13 cellular contexts compared by ENCODE assay signal in genomic region chr1:156262461-156263287, GRCh38. TPM values are rescaled to one million over a fixed set of nuclear protein-coding genes. Genes with fewer than 3 reads are reported as not detected.
DNase-seq lines count a peak whose midpoint lies in the region; ATAC-seq, FAIRE-seq and TF ChIP-seq lines count a peak whose summit lies in the region.
"Had no signal": no experiment of that assay in that cellular context is flagged by ENCODE, and none has a peak within 500 bp of the region (broad histone marks: within the 10 kb centered on the region; RNA-seq: fewer than 3 reads in every experiment).

No MANE protein-coding gene starts in this region.

- peaks cover 0 to 1% (median 0%) of the 10 kb centered on the region in 7 donors for H3K9me3 Mint-ChIP-seq in CD4-positive, CD25-positive, alpha-beta regulatory T cell

- no peak overlapping the region for H3K4me2 ChIP-seq in K562 (ENCODE audit: insufficient read depth, low read length)

- no peak for FAIRE-seq in K562 (lab: Jason Lieb, UNC)
- FAIRE-seq: endometrium had no signal

- H2AFZ ChIP-seq in K562 (ENCODE audit: low read depth, low read length), result no peak overlapping the region

- no peaks in the 10 kb centered on the region for H3K4me1 ChIP-seq in CD4-positive, CD25-positive, alpha-beta regulatory T cell (ENCODE audit: control insufficient read depth, insufficient read depth, low read length, poor library complexity, severe bottlenecking)
- H3K4me1 ChIP-seq in K562 (replicated peaks in 1 of 2; ENCODE audit: control insufficient read depth in 2 of 2, insufficient read depth in 2 of 2, low read length in 2 of 2) (peaks cover 3 to 6% of the 10 kb centered on the region in 2 experiments; a peak in 4 of 5 replicates), left lung (no peaks in the 10 kb centered on the region)

- H3K9me1 ChIP-seq in K562 (ENCODE audit: control insufficient read depth, insufficient read depth, low read length), result no peaks in the 10 kb centered on the region

- peak overlapping the region in 1 of 2 experiments; percentile 49; a peak in 1 of 4 replicates for H3K9ac ChIP-seq in K562 (ENCODE audit: insufficient read depth in 1 of 2, low read depth in 2 of 2, low read length in 2 of 2)

- H3K36me3 Mint-ChIP-seq in CD4-positive, CD25-positive, alpha-beta regulatory T cell, result peaks cover 66% of the 10 kb centered on the region

- intact Hi-C loops in K562 (cut with micrococcal nuclease), result no loop called here
- intact Hi-C loops in left lung (cut with DNase I), result no loop called here

- WGBS in K562 (ENCODE audit: insufficient coverage, low coverage, missing lambda C conversion rate), result 66% methylated on average over 7 of the region's 9 CpGs

- H3K4me1 Mint-ChIP-seq in CD4-positive, CD25-positive, alpha-beta regulatory T cell, result peaks cover 0 to 3% (median 0%) of the 10 kb centered on the region in 4 donors

- H3K9me3 ChIP-seq in CD4-positive, CD25-positive, alpha-beta regulatory T cell (ENCODE audit: control insufficient read depth in 2 of 2, low read length in 2 of 2), result no peaks in the 10 kb centered on the region
- H3K9me3 ChIP-seq in K562 (replicated peaks; ENCODE audit: control insufficient read depth, insufficient read depth, low read depth, low read length) (no peaks in the 10 kb centered on the region), left lung (no peaks in the 10 kb centered on the region)

- in situ Hi-C loops in K562 (cut with MboI), result no loop called here

- no peak for TF ChIP-seq EP300 in K562 (IDR thresholded peaks at IDR 0.05; ENCODE audit: low read length)

- no peaks in the 10 kb centered on the region for H3K27me3 Mint-ChIP-seq in CD4-positive, CD25-positive, alpha-beta regulatory T cell

- POLR2A ChIA-PET in K562 (lab: Yijun Ruan, JAX), result interaction anchor here (0.6 to 2.4 kb wide), 5 partner anchors 10 to 69 kb away, joined by 3 to 9 read pairs (median 4); partner anchors contain the start of genes PMF1 and SLC25A44

- no peak overlapping the region for H3K4me3 Mint-ChIP-seq in CD4-positive, CD25-positive, alpha-beta regulatory T cell

- H3K27ac ChIP-seq in CD4-positive, CD25-positive, alpha-beta regulatory T cell (ENCODE audit: insufficient read depth, low read length, poor library complexity, severe bottlenecking), result no peak overlapping the region
- H3K27ac ChIP-seq in K562 (ENCODE audit: extremely low read depth, low read depth, low read length), result no peak overlapping the region
- H3K27ac ChIP-seq in left lung, result no peak overlapping the region

- CTCF ChIA-PET in K562 (lab: Yijun Ruan, JAX; ENCODE audit: low intra/inter-chr PET ratio), result no interaction called here

- H4K20me1 ChIP-seq in K562 (replicated peaks; ENCODE audit: control insufficient read depth, insufficient read depth, low read length), result no peaks in the 10 kb centered on the region

- no peak overlapping the region for H3K4me3 ChIP-seq in CD4-positive, CD25-positive, alpha-beta regulatory T cell (ENCODE audit: low read depth, low read length)
- H3K4me3 ChIP-seq in K562 (no peak overlapping the region), left lung (no peak overlapping the region)

- no peak for TF ChIP-seq RAD21 in K562 (CRISPR knock-in tag; conservative IDR thresholded peaks at IDR 0.05 in 1 of 2, IDR thresholded peaks at IDR 0.05 in 1 of 2)

- peaks cover 93% of the 10 kb centered on the region for H3K36me3 ChIP-seq in CD4-positive, CD25-positive, alpha-beta regulatory T cell (ENCODE audit: control insufficient read depth, insufficient read depth, low read length)
- H3K36me3 ChIP-seq in K562 (ENCODE audit: control insufficient read depth, insufficient read depth, low read length) (peaks cover 91% of the 10 kb centered on the region), left lung (peaks cover 4 to 99% of the 10 kb centered on the region in 2 donors)

- peak overlapping the region in 2 of 3 donors; percentile 7 to 11 for H3K27ac Mint-ChIP-seq in CD4-positive, CD25-positive, alpha-beta regulatory T cell

- no TSS peak for BruUV-seq in K562 (replicated peaks; lab: Mats Ljungman, UMichigan)

- no peaks in the 10 kb centered on the region for H3K27me3 ChIP-seq in CD4-positive, CD25-positive, alpha-beta regulatory T cell (ENCODE audit: control insufficient read depth, insufficient read depth, low read length)
- H3K27me3 ChIP-seq in K562 (ENCODE audit: control insufficient read depth in 2 of 2, insufficient read depth in 2 of 2, low read length in 2 of 2) (no peaks in the 10 kb centered on the region), left lung (no peaks in the 10 kb centered on the region)

- no peak for DNase-seq in CD4-positive, CD25-positive, alpha-beta regulatory T cell
- peak; percentile 86 for DNase-seq in LHCN-M2 (ENCODE audit: low read depth)
- DNase-seq in K562 (ENCODE audit: extremely low read depth in 1 of 4, low spot score in 3 of 4), result no peak
- no peak for DNase-seq in left lung
- DNase-seq in retina, result no peak
- DNase-seq in pons (ENCODE audit: low spot score), result no peak
- DNase-seq: activated effector memory CD4-positive, alpha-beta T cell treated with anti-CD3 and anti-CD28 coated beads, Interleukin-2, amount 50 U/mL, for 16 hours; DND-41; GOT3; NCI-H1436 treated with DMSO at 0.1 percent for 48 hours had no signal

- TF ChIP-seq CTCF in K562 (IDR thresholded peaks at IDR 0.05 in 2 of 3, conservative IDR thresholded peaks at IDR 0.05 in 1 of 3; ENCODE audit: insufficient read depth in 2 of 3, low read depth in 1 of 3, low read length in 3 of 3), result no peak
- no peak for TF ChIP-seq CTCF in left lung (IDR thresholded peaks at IDR 0.05)

- TF ChIP-seq POLR2A in K562 (conservative IDR thresholded peaks at IDR 0.05), result no peak

- H3K79me2 ChIP-seq in K562 (ENCODE audit: control insufficient read depth, insufficient read depth, low read length), result no peaks in the 10 kb centered on the region

- no peak for ATAC-seq in CD4-positive, CD25-positive, alpha-beta regulatory T cell (ENCODE audit: low read depth in 2 of 2)
- ATAC-seq in K562, result no peak
- ATAC-seq in left lung, result peak; percentile 43
- ATAC-seq in HG02884 (IDR thresholded peaks at IDR 0.05; ENCODE audit: unreplicated experiment), result no peak
- ATAC-seq in GM21528 (IDR thresholded peaks at IDR 0.05; ENCODE audit: low FRiP score, unreplicated experiment), result no peak

RNA-seq across cellular contexts. Expression of gene PAQR6, which starts 14.8 kb away (rescaled TPM):
- 3.7 TPM for total RNA-seq in CD4-positive, CD25-positive, alpha-beta regulatory T cell
- polyA plus RNA-seq in CD4-positive, CD25-positive, alpha-beta regulatory T cell, result 1 to 10 TPM in 1 of 4 donors, under 1 TPM in 3; 0.13 to 2.0 (median 0.57) TPM
- total RNA-seq in LHCN-M2 (2014; rRNA removed) (0.83 and 1.8 TPM in 2 replicates), K562 (2014; rRNA removed) (0.86 TPM in 2 replicates), K562 (2014; rRNA removed; fragmentation: Illumina TruSeq; extraction: Trizol) (0.32 and 0.62 TPM in 2 replicates), K562 (2015; rRNA removed; fragmentation: Illumina TruSeq; extraction: Trizol) (0.64 and 0.72 TPM in 2 replicates), K562 (2021) (1.0 and 1.2 TPM in 2 replicates), left lung (1 to 10 TPM; 1.4 to 2.0 TPM)
- 0.77 TPM for polyA plus RNA-seq in LHCN-M2 (2012)
- total RNA-seq in K562 (2011; cell fraction: chromatin; rRNA removed; ENCODE audit: low replicate concordance), result 2.9 and 5.5 TPM in 2 replicates
- total RNA-seq in K562 (2011; cell fraction: nucleolus; rRNA removed), result 3.5 and 4.3 TPM in 2 replicates
- total RNA-seq in K562 (2011; cell fraction: nucleoplasm; rRNA removed), result 2.9 and 3.6 TPM in 2 replicates
- polyA plus RNA-seq in K562 (2011; rRNA removed) (0.52 and 1.4 TPM in 2 replicates), K562 (2014; fragmentation: Illumina TruSeq; extraction: Trizol) (0.59 and 0.73 TPM in 2 replicates), K562 (2014; fragmentation: Nextera tagmentation; extraction: Ambion mirVana) (under 1 TPM; 0.07 to 0.23 TPM), K562 (2014; rRNA removed) (1.3 and 1.8 TPM in 2 replicates)
- 1.2 and 1.3 TPM in 2 replicates for polyA plus RNA-seq in K562 (2011; cell fraction: cytosol; rRNA removed)
- polyA plus RNA-seq in K562 (2011; cell fraction: nucleus; rRNA removed), result 10.9 and 15.4 TPM in 2 replicates
- polyA plus RNA-seq in K562 (2012), result 1.6 and 4.4 TPM in 2 replicates
- polyA minus RNA-seq in K562 (2011; rRNA and poly(A)+ RNA removed), result not detected in 2 replicates
- polyA minus RNA-seq in K562 (2011; cell fraction: cytosol; rRNA and poly(A)+ RNA removed), result not detected in 2 replicates
- 0.67 and 1.00 TPM in 2 replicates for polyA minus RNA-seq in K562 (2011; cell fraction: nucleus; rRNA and poly(A)+ RNA removed)

RNA-seq across cellular contexts. Expression of gene SMG5, which starts 20.0 kb away (rescaled TPM):
- 64.0 TPM for total RNA-seq in CD4-positive, CD25-positive, alpha-beta regulatory T cell
- 10 to 100 TPM; 12.0 to 14.4 (median 14.1) TPM for polyA plus RNA-seq in CD4-positive, CD25-positive, alpha-beta regulatory T cell
- total RNA-seq in LHCN-M2 (2014; rRNA removed) (66.1 and 74.9 TPM in 2 replicates), K562 (2014; rRNA removed) (56.0 and 71.6 TPM in 2 replicates), K562 (2014; rRNA removed; fragmentation: Illumina TruSeq; extraction: Trizol) (33.1 and 41.4 TPM in 2 replicates), K562 (2015; rRNA removed; fragmentation: Illumina TruSeq; extraction: Trizol) (53.1 and 53.7 TPM in 2 replicates), K562 (2021) (78.4 and 85.9 TPM in 2 replicates), left lung (10 to 100 TPM; 69.1 to 71.1 TPM)
- polyA plus RNA-seq in LHCN-M2 (2012), result 45.4 TPM
- total RNA-seq in K562 (2011; cell fraction: chromatin; rRNA removed; ENCODE audit: low replicate concordance), result 126 and 277 TPM in 2 replicates
- total RNA-seq in K562 (2011; cell fraction: nucleolus; rRNA removed), result 112 and 123 TPM in 2 replicates
- 105 and 122 TPM in 2 replicates for total RNA-seq in K562 (2011; cell fraction: nucleoplasm; rRNA removed)
- polyA plus RNA-seq in K562 (2011; rRNA removed) (41.4 and 53.9 TPM in 2 replicates), K562 (2014; fragmentation: Illumina TruSeq; extraction: Trizol) (69.4 and 69.7 TPM in 2 replicates), K562 (2014; fragmentation: Nextera tagmentation; extraction: Ambion mirVana) (1 to 10 TPM; 1.4 to 1.6 TPM), K562 (2014; rRNA removed) (53.0 and 58.7 TPM in 2 replicates)
- polyA plus RNA-seq in K562 (2011; cell fraction: cytosol; rRNA removed), result 33.8 and 36.1 TPM in 2 replicates
- polyA plus RNA-seq in K562 (2011; cell fraction: nucleus; rRNA removed), result 202 and 245 TPM in 2 replicates
- polyA plus RNA-seq in K562 (2012), result 44.7 and 57.3 TPM in 2 replicates
- polyA minus RNA-seq in K562 (2011; rRNA and poly(A)+ RNA removed), result 27.6 and 30.1 TPM in 2 replicates
- polyA minus RNA-seq in K562 (2011; cell fraction: cytosol; rRNA and poly(A)+ RNA removed), result 18.5 and 20.0 TPM in 2 replicates
- polyA minus RNA-seq in K562 (2011; cell fraction: nucleus; rRNA and poly(A)+ RNA removed), result 29.4 and 36.3 TPM in 2 replicates

RNA-seq across cellular contexts. Expression of gene BGLAP, which starts 20.7 kb away (rescaled TPM):
- 1.1 TPM for total RNA-seq in CD4-positive, CD25-positive, alpha-beta regulatory T cell
- not detected for polyA plus RNA-seq in CD4-positive, CD25-positive, alpha-beta regulatory T cell
- 2.0 and 4.3 TPM in 2 replicates for total RNA-seq in LHCN-M2 (2014; rRNA removed)
- polyA plus RNA-seq in LHCN-M2 (2012), result 2.2 TPM
- total RNA-seq in K562 (2011; cell fraction: chromatin; rRNA removed; ENCODE audit: low replicate concordance), result 3.2 and 9.2 TPM in 2 replicates
- total RNA-seq in K562 (2011; cell fraction: nucleolus; rRNA removed), result 5.9 and 10.2 TPM in 2 replicates
- total RNA-seq in K562 (2011; cell fraction: nucleoplasm; rRNA removed), result 3.1 and 9.2 TPM in 2 replicates
- total RNA-seq in K562 (2014; rRNA removed), result 0.23 and 0.82 TPM in 2 replicates
- total RNA-seq in K562 (2014; rRNA removed; fragmentation: Illumina TruSeq; extraction: Trizol), result 0.15 TPM in 1 of 2 replicates, not detected in the other
- total RNA-seq in K562 (2015; rRNA removed; fragmentation: Illumina TruSeq; extraction: Trizol), result 0.33 and 0.49 TPM in 2 replicates
- total RNA-seq in K562 (2021), result 0.22 and 1.2 TPM in 2 replicates
- 0.54 and 0.92 TPM in 2 replicates for polyA plus RNA-seq in K562 (2011; rRNA removed)
- 0.63 and 1.2 TPM in 2 replicates for polyA plus RNA-seq in K562 (2011; cell fraction: cytosol; rRNA removed)
- polyA plus RNA-seq in K562 (2011; cell fraction: nucleus; rRNA removed), result 4.3 and 7.0 TPM in 2 replicates
- 0.51 and 0.96 TPM in 2 replicates for polyA plus RNA-seq in K562 (2012)
- not detected in 2 replicates for polyA plus RNA-seq in K562 (2014; fragmentation: Illumina TruSeq; extraction: Trizol)
- polyA plus RNA-seq in K562 (2014; fragmentation: Nextera tagmentation; extraction: Ambion mirVana), result not detected
- 1.4 and 1.6 TPM in 2 replicates for polyA plus RNA-seq in K562 (2014; rRNA removed)
- not detected in 2 replicates for polyA minus RNA-seq in K562 (2011; rRNA and poly(A)+ RNA removed)
- not detected in 2 replicates for polyA minus RNA-seq in K562 (2011; cell fraction: cytosol; rRNA and poly(A)+ RNA removed)
- polyA minus RNA-seq in K562 (2011; cell fraction: nucleus; rRNA and poly(A)+ RNA removed), result 1.2 and 1.4 TPM in 2 replicates
- total RNA-seq in left lung, result 1 to 10 TPM in 1 of 2 donors, under 1 TPM in 1; 0.99 to 1.0 TPM

RNA-seq across cellular contexts. Expression of gene TMEM79, which starts 21.5 kb away (rescaled TPM):
- 5.1 TPM for total RNA-seq in CD4-positive, CD25-positive, alpha-beta regulatory T cell
- polyA plus RNA-seq in CD4-positive, CD25-positive, alpha-beta regulatory T cell, result 1 to 10 TPM; 1.7 to 6.2 (median 5.3) TPM
- 2.9 and 3.2 TPM in 2 replicates for total RNA-seq in LHCN-M2 (2014; rRNA removed)
- polyA plus RNA-seq in LHCN-M2 (2012), result 2.8 TPM
- 7.9 and 23.3 TPM in 2 replicates for total RNA-seq in K562 (2011; cell fraction: chromatin; rRNA removed; ENCODE audit: low replicate concordance)
- total RNA-seq in K562 (2011; cell fraction: nucleolus; rRNA removed), result 23.9 and 26.5 TPM in 2 replicates
- 14.7 and 15.8 TPM in 2 replicates for total RNA-seq in K562 (2011; cell fraction: nucleoplasm; rRNA removed)
- total RNA-seq in K562 (2014; rRNA removed), result 3.8 and 6.9 TPM in 2 replicates
- 2.1 and 2.6 TPM in 2 replicates for total RNA-seq in K562 (2014; rRNA removed; fragmentation: Illumina TruSeq; extraction: Trizol)
- 5.1 and 5.4 TPM in 2 replicates for total RNA-seq in K562 (2015; rRNA removed; fragmentation: Illumina TruSeq; extraction: Trizol)
- total RNA-seq in K562 (2021), result 6.8 and 7.2 TPM in 2 replicates
- polyA plus RNA-seq in K562 (2011; rRNA removed), result 4.0 and 4.8 TPM in 2 replicates
- 5.0 and 12.1 TPM in 2 replicates for polyA plus RNA-seq in K562 (2011; cell fraction: cytosol; rRNA removed)
- polyA plus RNA-seq in K562 (2011; cell fraction: nucleus; rRNA removed), result 10.3 and 25.9 TPM in 2 replicates
- 5.7 and 9.5 TPM in 2 replicates for polyA plus RNA-seq in K562 (2012)
- 5.6 and 5.7 TPM in 2 replicates for polyA plus RNA-seq in K562 (2014; fragmentation: Illumina TruSeq; extraction: Trizol)
- 1 to 10 TPM in 1 of 2 experiments, under 1 TPM in 1; 0.69 to 1.2 TPM for polyA plus RNA-seq in K562 (2014; fragmentation: Nextera tagmentation; extraction: Ambion mirVana)
- 6.1 and 8.3 TPM in 2 replicates for polyA plus RNA-seq in K562 (2014; rRNA removed)
- polyA minus RNA-seq in K562 (2011; rRNA and poly(A)+ RNA removed), result 2.3 TPM in 2 replicates
- 1.6 and 2.3 TPM in 2 replicates for polyA minus RNA-seq in K562 (2011; cell fraction: cytosol; rRNA and poly(A)+ RNA removed)
- 7.0 and 10.9 TPM in 2 replicates for polyA minus RNA-seq in K562 (2011; cell fraction: nucleus; rRNA and poly(A)+ RNA removed)
- total RNA-seq in left lung, result 1 to 10 TPM; 3.5 to 4.0 TPM

RNA-seq across cellular contexts. Expression of gene GLMP, which starts 32.8 kb away (rescaled TPM):
- 29.9 TPM for total RNA-seq in CD4-positive, CD25-positive, alpha-beta regulatory T cell
- 10 to 100 TPM; 29.8 to 45.9 (median 36.7) TPM for polyA plus RNA-seq in CD4-positive, CD25-positive, alpha-beta regulatory T cell
- total RNA-seq in LHCN-M2 (2014; rRNA removed) (42.2 and 45.6 TPM in 2 replicates), K562 (2014; rRNA removed) (25.7 and 27.0 TPM in 2 replicates), K562 (2014; rRNA removed; fragmentation: Illumina TruSeq; extraction: Trizol) (10.1 and 12.8 TPM in 2 replicates), K562 (2015; rRNA removed; fragmentation: Illumina TruSeq; extraction: Trizol) (18.5 and 19.7 TPM in 2 replicates), K562 (2021) (22.7 and 23.7 TPM in 2 replicates), left lung (100 to 1,000 TPM in 1 of 2 donors, 10 to 100 TPM in 1; 75.8 to 101 TPM)
- polyA plus RNA-seq in LHCN-M2 (2012), result 51.7 TPM
- total RNA-seq in K562 (2011; cell fraction: chromatin; rRNA removed; ENCODE audit: low replicate concordance), result 13.4 and 24.2 TPM in 2 replicates
- 21.3 and 23.8 TPM in 2 replicates for total RNA-seq in K562 (2011; cell fraction: nucleolus; rRNA removed)
- 24.8 and 28.6 TPM in 2 replicates for total RNA-seq in K562 (2011; cell fraction: nucleoplasm; rRNA removed)
- polyA plus RNA-seq in K562 (2011; rRNA removed) (8.3 and 15.5 TPM in 2 replicates), K562 (2014; fragmentation: Illumina TruSeq; extraction: Trizol) (28.2 and 29.1 TPM in 2 replicates), K562 (2014; fragmentation: Nextera tagmentation; extraction: Ambion mirVana) (10 to 100 TPM; 11.0 to 22.4 TPM), K562 (2014; rRNA removed) (21.7 and 24.5 TPM in 2 replicates)
- 23.7 and 34.0 TPM in 2 replicates for polyA plus RNA-seq in K562 (2011; cell fraction: cytosol; rRNA removed)
- polyA plus RNA-seq in K562 (2011; cell fraction: nucleus; rRNA removed), result 18.0 and 19.6 TPM in 2 replicates
- 22.2 and 32.3 TPM in 2 replicates for polyA plus RNA-seq in K562 (2012)
- 4.6 and 5.6 TPM in 2 replicates for polyA minus RNA-seq in K562 (2011; rRNA and poly(A)+ RNA removed)
- polyA minus RNA-seq in K562 (2011; cell fraction: cytosol; rRNA and poly(A)+ RNA removed), result 8.4 and 11.0 TPM in 2 replicates
- polyA minus RNA-seq in K562 (2011; cell fraction: nucleus; rRNA and poly(A)+ RNA removed), result 5.5 and 8.9 TPM in 2 replicates
